Comparison of ENCODE assay signal across 8 cellular contexts in genomic region chr1:227729144-227729880, GRCh38. TPM values are rescaled to one million over a fixed set of nuclear protein-coding genes. Genes with fewer than 3 reads are reported as not detected.
DNase-seq lines count a peak whose midpoint lies in the region; ATAC-seq and TF ChIP-seq lines count a peak whose summit lies in the region.

No MANE protein-coding gene starts in this region.

- POLR2A ChIA-PET in CD4-positive, alpha-beta T cell (lab: Charles Lee): interaction anchor here (1.0 kb wide), 1 partner anchor 28 kb away, joined by 3 read pairs; no protein-coding TSS in a partner anchor

- H3K4me3 Mint-ChIP-seq in CD4-positive, alpha-beta T cell: peak overlapping the region; percentile 88
- H3K4me3 Mint-ChIP-seq in natural killer cell treated with Interleukin-12 subunit alpha and Interleukin-12 subunit beta and Interleukin-15 and Interleukin-18, amount 100 ng/mL, for 72 hours: peak overlapping the region; percentile 70

- no peaks in the 10 kb centered on the region for H3K9me3 Mint-ChIP-seq in CD4-positive, alpha-beta T cell
- H3K9me3 Mint-ChIP-seq in natural killer cell treated with Interleukin-12 subunit alpha and Interleukin-12 subunit beta and Interleukin-15 and Interleukin-18, amount 100 ng/mL, for 72 hours: no peaks in the 10 kb centered on the region

- peaks cover 36% of the 10 kb centered on the region for H3K4me1 Mint-ChIP-seq in CD4-positive, alpha-beta T cell (ENCODE audit: low read depth)
- H3K4me1 Mint-ChIP-seq in natural killer cell treated with Interleukin-12 subunit alpha and Interleukin-12 subunit beta and Interleukin-15 and Interleukin-18, amount 100 ng/mL, for 72 hours (ENCODE audit: low read depth in 2 of 2): peaks cover 1 to 17% of the 10 kb centered on the region in 2 donors

- H2AFZ ChIP-seq in Loucy (ENCODE audit: low read length): no peak overlapping the region

- peak overlapping the region; percentile 68 for H3K4me3 ChIP-seq in Loucy (ENCODE audit: low read length, poor library complexity, severe bottlenecking)
- peak overlapping the region; percentile 26 to 76 (median 62) for H3K4me3 ChIP-seq in dorsolateral prefrontal cortex

- H3K4me1 ChIP-seq in Loucy (ENCODE audit: insufficient read depth, low read length, poor library complexity, severe bottlenecking): peaks cover 13% of the 10 kb centered on the region

- H3K27ac Mint-ChIP-seq in CD4-positive, alpha-beta T cell: peak overlapping the region; percentile 76
- H3K27ac Mint-ChIP-seq in natural killer cell treated with Interleukin-12 subunit alpha and Interleukin-12 subunit beta and Interleukin-15 and Interleukin-18, amount 100 ng/mL, for 72 hours: no peak overlapping the region

- peaks cover 15% of the 10 kb centered on the region for H4K20me1 ChIP-seq in Loucy (ENCODE audit: insufficient read depth, low read length, poor library complexity, severe bottlenecking)

- TF ChIP-seq CTCF in CD4-positive, alpha-beta T cell (IDR thresholded peaks at IDR 0.05): no peak
- TF ChIP-seq CTCF in Loucy (conservative IDR thresholded peaks at IDR 0.05; ENCODE audit: low read length) (no peak), dorsolateral prefrontal cortex (IDR thresholded peaks at IDR 0.05 in 54 of 56, conservative IDR thresholded peaks at IDR 0.05 in 2 of 56; ENCODE audit: low read depth in 1 of 56, partially characterized antibody in 56 of 56) (no peak)

- CTCF ChIA-PET in CD4-positive, alpha-beta T cell (lab: Charles Lee): interaction anchor here (1.8 to 1.9 kb wide), 2 partner anchors 37 to 225 kb away, joined by 4 to 6 read pairs; no protein-coding TSS in a partner anchor

- H3K27me3 Mint-ChIP-seq in CD4-positive, alpha-beta T cell: peaks cover 5% of the 10 kb centered on the region
- peaks cover 0 to 6% of the 10 kb centered on the region in 2 donors for H3K27me3 Mint-ChIP-seq in natural killer cell treated with Interleukin-12 subunit alpha and Interleukin-12 subunit beta and Interleukin-15 and Interleukin-18, amount 100 ng/mL, for 72 hours

- H3K27me3 ChIP-seq in CD4-positive, alpha-beta T cell (ENCODE audit: control insufficient read depth, insufficient read depth, low read length): no peaks in the 10 kb centered on the region
- H3K27me3 ChIP-seq in Loucy (ENCODE audit: insufficient read depth, low read length, poor library complexity, severe bottlenecking): no peaks in the 10 kb centered on the region
- H3K27me3 ChIP-seq in dorsolateral prefrontal cortex: peaks cover 0 to 5% (median 0%) of the 10 kb centered on the region in 45 donors

- peak overlapping the region; percentile 71 for H3K4me2 ChIP-seq in Loucy (ENCODE audit: low read depth, low read length, poor library complexity, severe bottlenecking)

- H3K9me2 ChIP-seq in Loucy (replicated peaks; ENCODE audit: low read depth, low read length): no peaks in the 10 kb centered on the region

- DNase-seq in CD4-positive, alpha-beta T cell: no peak
- DNase-seq in dorsolateral prefrontal cortex (no peak), amygdala (lab: John Stamatoyannopoulos, UW) (no peak), occipital lobe (lab: John Stamatoyannopoulos, UW) (no peak)
- DNase-seq in natural killer cell treated with Interleukin-12 subunit alpha and Interleukin-12 subunit beta and Interleukin-15 and Interleukin-18, amount 100 ng/mL, for 72 hours (ENCODE audit: low spot score): no peak

- intact Hi-C loops in CD4-positive, alpha-beta T cell (cut with DNase I, micrococcal nuclease): loop anchor here in 1 of 2 experiments (5.0 kb wide), 1 partner anchor 548 kb away; no protein-coding TSS in a partner anchor
- intact Hi-C loops in dorsolateral prefrontal cortex (cut with DNase I): no loop called here

- peak overlapping the region; percentile 70 for H3K9ac ChIP-seq in Loucy (ENCODE audit: low read depth, low read length, poor library complexity, severe bottlenecking)

- H3K36me3 Mint-ChIP-seq in CD4-positive, alpha-beta T cell (ENCODE audit: low read depth): peaks cover 3% of the 10 kb centered on the region
- H3K36me3 Mint-ChIP-seq in natural killer cell treated with Interleukin-12 subunit alpha and Interleukin-12 subunit beta and Interleukin-15 and Interleukin-18, amount 100 ng/mL, for 72 hours: peaks cover 2% of the 10 kb centered on the region

- H3K79me2 ChIP-seq in Loucy (ENCODE audit: insufficient read depth, low read length): peaks cover 21% of the 10 kb centered on the region

- no peaks in the 10 kb centered on the region for H3K36me3 ChIP-seq in Loucy (ENCODE audit: insufficient read depth, low read length)

- no peak for ATAC-seq in CD4-positive, alpha-beta T cell (ENCODE audit: poor library complexity)
- no peak for ATAC-seq in natural killer cell treated with Interleukin-12 subunit alpha and Interleukin-12 subunit beta and Interleukin-15 and Interleukin-18, amount 100 ng/mL, for 72 hours
- ATAC-seq in HG02938 (IDR thresholded peaks at IDR 0.05; ENCODE audit: unreplicated experiment): no peak
- ATAC-seq in GM19463 (IDR thresholded peaks at IDR 0.05; ENCODE audit: unreplicated experiment): no peak

- H3F3A ChIP-seq in Loucy (ENCODE audit: low read depth): no peaks in the 10 kb centered on the region

- no peaks in the 10 kb centered on the region for H3K9me3 ChIP-seq in CD4-positive, alpha-beta T cell (ENCODE audit: control insufficient read depth, low read length)
- H3K9me3 ChIP-seq in Loucy (ENCODE audit: insufficient read depth, low read depth, low read length): no peaks in the 10 kb centered on the region

- peak overlapping the region; percentile 23 for H3K27ac ChIP-seq in CD4-positive, alpha-beta T cell (ENCODE audit: low read depth, low read length)
- peak overlapping the region in 52 of 59 donors; percentile 9 to 85 (median 71) for H3K27ac ChIP-seq in dorsolateral prefrontal cortex

RNA-seq across cellular contexts. Expression of gene JMJD4, which starts 5.8 kb away (rescaled TPM):
- 10 to 100 TPM; 11.4 to 11.9 TPM for total RNA-seq in CD4-positive, alpha-beta T cell
- 10 to 100 TPM in 115 of 120 experiments, 1 to 10 TPM in 5; 7.0 to 20.5 (median 13.3) TPM for total RNA-seq in dorsolateral prefrontal cortex
- 10 to 100 TPM; 17.3 to 34.0 TPM for total RNA-seq in natural killer cell treated with Interleukin-12 subunit alpha and Interleukin-12 subunit beta and Interleukin-15 and Interleukin-18, amount 100 ng/mL, for 72 hours
- total RNA-seq in occipital lobe: 17.2 TPM

RNA-seq across cellular contexts. Expression of gene SNAP47, which starts 5.9 kb away (rescaled TPM):
- total RNA-seq in CD4-positive, alpha-beta T cell: 10 to 100 TPM; 12.8 to 14.0 TPM
- total RNA-seq in dorsolateral prefrontal cortex: 100 to 1,000 TPM in 2 of 120 experiments, 10 to 100 TPM in 118; 39.7 to 102 (median 75.0) TPM
- total RNA-seq in natural killer cell treated with Interleukin-12 subunit alpha and Interleukin-12 subunit beta and Interleukin-15 and Interleukin-18, amount 100 ng/mL, for 72 hours: 10 to 100 TPM; 23.5 to 32.5 TPM
- total RNA-seq in occipital lobe: 59.3 TPM
